In genomic region chrX:113212052-113212451, GRCh38 we compare ENCODE assay signal across 11 cellular contexts.
"Had no signal": no experiment of that assay in that cellular context is flagged by ENCODE, and none has a peak within 500 bp of the region (broad histone marks: within the 10 kb centered on the region; RNA-seq: fewer than 3 reads in every experiment).

No MANE protein-coding gene starts in this region.

- H3K9me3 ChIP-seq: HAP-1 had no signal

- ATAC-seq: GM23338, HCT116 had no signal

- H3K27ac ChIP-seq: GM23248 had no signal

- H3K4me1 ChIP-seq: HAP-1 had no signal

- H3K36me3 ChIP-seq: HAP-1 had no signal

- H3K4me3 ChIP-seq: GM23248, GM23338, HAP-1 had no signal

- DNase-seq: GM23248, GOT3, H7, H9, HCEC 1CT, HFFc6 had no signal

- FAIRE-seq: H1, H54 had no signal
